Comparison of ENCODE assay signal across 16 cellular contexts in the genomic region with DNA sequence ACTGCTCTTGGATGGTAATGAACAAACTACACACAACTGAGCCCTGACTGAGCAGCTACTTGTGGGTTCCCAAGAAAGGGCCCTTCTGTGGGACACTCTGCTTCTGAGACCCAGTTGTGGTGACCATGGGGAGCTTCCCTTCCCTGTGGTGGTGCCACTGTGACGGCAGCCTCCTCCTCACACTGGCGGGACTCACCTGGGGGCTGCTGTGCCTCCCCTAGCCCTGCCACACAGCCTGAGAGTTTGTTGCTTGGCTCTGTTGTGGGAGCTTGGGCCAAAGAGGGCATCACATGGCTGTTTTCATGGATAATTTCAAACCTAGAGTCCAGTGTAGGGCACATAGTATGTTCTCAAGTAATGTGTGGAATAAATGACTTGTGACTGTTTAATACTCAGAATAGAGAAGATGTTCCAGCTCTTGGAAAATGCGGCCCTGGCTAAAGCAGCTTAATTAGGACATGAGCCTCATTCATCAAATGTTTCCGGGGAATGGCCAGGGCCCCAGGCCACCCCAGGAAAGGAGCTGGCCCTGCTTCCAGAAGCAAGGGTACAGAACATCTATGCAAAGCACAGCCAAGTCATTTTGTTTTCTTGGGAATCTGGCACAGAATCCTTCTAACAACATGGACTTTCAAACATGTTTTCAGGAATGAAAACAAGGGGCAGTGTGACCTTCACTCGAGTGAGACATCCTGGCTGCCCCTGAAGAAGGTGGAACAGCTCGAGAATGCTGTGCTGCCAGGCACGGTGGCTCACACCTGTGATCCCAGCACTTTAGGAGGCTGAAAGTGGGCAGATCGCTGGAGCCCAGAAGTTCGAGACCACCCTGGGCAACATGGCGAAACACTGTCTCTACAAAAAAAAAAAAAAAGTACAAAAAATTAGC. TPM values are rescaled to one million over a fixed set of nuclear protein-coding genes. Genes with fewer than 3 reads are reported as not detected.
DNase-seq lines count a peak whose midpoint lies in the region; ATAC-seq and TF ChIP-seq lines count a peak whose summit lies in the region.
"Had no signal": no experiment of that assay in that cellular context is flagged by ENCODE, and none has a peak within 500 bp of the region (broad histone marks: within the 10 kb centered on the region; RNA-seq: fewer than 3 reads in every experiment).

No MANE protein-coding gene starts in this region.

- no peaks in the 10 kb centered on the region for H3K27me3 ChIP-seq in psoas muscle (ENCODE audit: insufficient read depth in 3 of 3, low read length in 2 of 3)
- H3K27me3 ChIP-seq: BLaER1 treated with 17β-estradiol and CSF1 and Interleukin-3, amounts not matched to agents 10 nM and 100 nM; body of pancreas had no signal

- ATAC-seq in psoas muscle, result peak in 3 of 4 donors; percentile 23 to 64 (median 30)
- ATAC-seq in GM21825 (IDR thresholded peaks at IDR 0.05; ENCODE audit: unreplicated experiment), result no peak
- ATAC-seq: activated CD4-positive, alpha-beta T cell treated with anti-CD3 and anti-CD28 coated beads for 36 hours; body of pancreas; stimulated activated effector memory CD8-positive, alpha-beta T cell treated with anti-CD3 and anti-CD28 coated beads, Interleukin-12 subunit alpha, Interleukin-12 subunit beta, amount 100 ng/mL, for 72 hours had no signal

- peak; percentile 47 for DNase-seq in fibroblast of villous mesenchyme (ENCODE audit: low read depth)
- peak in 1 of 2 donors; percentile 70 for DNase-seq in psoas muscle
- no peak for DNase-seq in mucosa of gallbladder (ENCODE audit: low spot score)
- no peak for DNase-seq in NOMO-1 treated with DMSO at 0.1 percent for 48 hours (lab: John Stamatoyannopoulos, UW; ENCODE audit: unreplicated experiment)
- DNase-seq: activated CD4-positive, alpha-beta T cell treated with anti-CD3 and anti-CD28 coated beads for 36 hours; activated naive CD4-positive, alpha-beta T cell treated with Interleukin-2 at 50 U/mL for 16 hours; DMS53; effector CD8-positive, alpha-beta T cell; NCI-H2081 treated with DMSO at 0.1 percent for 48 hours; T-helper 2 cell had no signal

- H3K36me3 ChIP-seq in psoas muscle (ENCODE audit: insufficient read depth in 1 of 2, low read depth in 1 of 2) (peaks cover 0 to 86% of the 10 kb centered on the region in 2 donors), urinary bladder (ENCODE audit: insufficient read depth) (no peaks in the 10 kb centered on the region)

- peak overlapping the region; percentile 74 for H3K27ac ChIP-seq in angular gyrus (ENCODE audit: low read depth, low read length)
- H3K27ac ChIP-seq in psoas muscle, result no peak overlapping the region
- peak overlapping the region; percentile 77 for H3K27ac ChIP-seq in urinary bladder (ENCODE audit: low read depth)
- H3K27ac ChIP-seq: BLaER1 treated with 17β-estradiol and CSF1 and Interleukin-3, amounts not matched to agents 10 nM and 100 nM had no signal

- H3K4me3 ChIP-seq in fibroblast of villous mesenchyme (ENCODE audit: low read depth, low read length), result no peak overlapping the region
- no peak overlapping the region for H3K4me3 ChIP-seq in psoas muscle
- no peak overlapping the region for H3K4me3 ChIP-seq in urinary bladder (ENCODE audit: low read depth, low read length)
- H3K4me3 ChIP-seq: BLaER1 treated with 17β-estradiol and CSF1 and Interleukin-3, amounts not matched to agents 10 nM and 100 nM; body of pancreas had no signal

- intact Hi-C loops in psoas muscle (cut with DNase I), result no loop called here

- WGBS in psoas muscle, 3 donors, result 55 to 72% (median 59%) methylated on average over 10 of the region's 10 CpGs
- 81% methylated on average over 10 of the region's 10 CpGs for WGBS in urinary bladder

- no peaks in the 10 kb centered on the region for H3K4me1 ChIP-seq in psoas muscle
- H3K4me1 ChIP-seq in urinary bladder (ENCODE audit: insufficient read depth), result no peaks in the 10 kb centered on the region
- H3K4me1 ChIP-seq: body of pancreas had no signal

- no peak for TF ChIP-seq CTCF in fibroblast of villous mesenchyme (IDR thresholded peaks at IDR 0.05; ENCODE audit: insufficient read depth, low read depth, low read length)
- TF ChIP-seq CTCF in psoas muscle (IDR thresholded peaks at IDR 0.05), result no peak

- no peaks in the 10 kb centered on the region for H3K9me3 ChIP-seq in psoas muscle
- H3K9me3 ChIP-seq: BLaER1 treated with 17β-estradiol and CSF1 and Interleukin-3, amounts not matched to agents 10 nM and 100 nM; body of pancreas had no signal

RNA-seq across cellular contexts. Expression of a gene that starts 21.2 kb away (rescaled TPM):
- 35.1 and 53.5 TPM in 2 replicates for total RNA-seq in fibroblast of villous mesenchyme
- total RNA-seq in psoas muscle, result 10 to 100 TPM; 14.3 to 27.1 (median 20.8) TPM
- 10 to 100 TPM; 14.0 to 21.7 (median 16.9) TPM for polyA plus RNA-seq in psoas muscle
- 49.6 TPM for total RNA-seq in urinary bladder
- polyA plus RNA-seq in urinary bladder, result 210 TPM
- total RNA-seq in mucosa of gallbladder, result 94.0 TPM

RNA-seq across cellular contexts. Expression of a gene that starts 21.5 kb away (rescaled TPM):
- total RNA-seq in fibroblast of villous mesenchyme (10.0 and 11.7 TPM in 2 replicates), psoas muscle (1 to 10 TPM; 1.1 to 2.5 (median 1.4) TPM), urinary bladder (10.6 TPM), mucosa of gallbladder (8.5 TPM)
- polyA plus RNA-seq in psoas muscle (1 to 10 TPM in 2 of 3 donors, under 1 TPM in 1; 1.00 to 2.5 (median 1.8) TPM), urinary bladder (5.4 TPM)
